ENCODE assay signal across 16 cellular contexts in the genomic region with DNA sequence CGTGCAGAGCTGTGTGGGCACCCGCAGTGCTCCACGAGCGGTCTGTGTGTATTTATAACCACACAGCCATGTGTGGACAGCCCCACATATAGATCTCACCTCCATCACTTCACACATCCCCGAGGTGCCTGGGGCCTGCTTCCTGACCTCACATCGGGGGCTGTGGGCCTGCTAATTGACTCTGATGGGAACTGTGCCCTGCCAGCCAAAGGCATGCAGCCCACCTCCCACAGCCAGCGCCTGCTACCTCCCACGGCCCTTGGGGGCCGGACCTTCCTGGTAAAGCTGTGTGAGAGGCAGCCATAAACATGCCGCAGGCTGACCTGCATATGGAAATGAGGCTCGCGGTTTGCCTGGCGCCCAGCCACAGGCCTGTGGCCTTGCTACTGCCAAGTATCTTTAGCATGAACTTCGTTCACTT.
DNase-seq lines count a peak whose midpoint lies in the region; ATAC-seq and TF ChIP-seq lines count a peak whose summit lies in the region.
"Had no signal": no experiment of that assay in that cellular context is flagged by ENCODE, and none has a peak within 500 bp of the region (broad histone marks: within the 10 kb centered on the region; RNA-seq: fewer than 3 reads in every experiment).

No MANE protein-coding gene starts in this region.

- no peak for TF ChIP-seq CTCF in esophagus squamous epithelium (IDR thresholded peaks at IDR 0.05)

- intact Hi-C loops in right cardiac atrium (cut with DNase I) = no loop called here
- intact Hi-C loops in Right ventricle myocardium superior (cut with DNase I) = no loop called here
- intact Hi-C loops in esophagus squamous epithelium (cut with DNase I) = no loop called here

- peak; percentile 45 to 48 for ATAC-seq in right cardiac atrium
- ATAC-seq in Right ventricle myocardium superior (ENCODE audit: poor library complexity) = no peak
- no peak for ATAC-seq in GM21381 (IDR thresholded peaks at IDR 0.05; ENCODE audit: unreplicated experiment)
- ATAC-seq: naive thymus-derived CD8-positive, alpha-beta T cell had no signal

- no peaks in the 10 kb centered on the region for H3K4me1 ChIP-seq in right cardiac atrium (ENCODE audit: control insufficient read depth, insufficient read depth, low read length)
- H3K4me1 ChIP-seq in SJSA1 (replicated peaks) = peaks cover 31% of the 10 kb centered on the region
- H3K4me1 ChIP-seq in esophagus squamous epithelium = no peaks in the 10 kb centered on the region

- no peak for TF ChIP-seq POLR2A in esophagus squamous epithelium (IDR thresholded peaks at IDR 0.05)

- H3K4me3 ChIP-seq in right cardiac atrium (ENCODE audit: low read length) = no peak overlapping the region
- H3K4me3 ChIP-seq in SJSA1 = no peak overlapping the region
- H3K4me3 ChIP-seq in esophagus squamous epithelium = no peak overlapping the region

- WGBS in right cardiac atrium = 39% methylated on average over 14 of the region's 14 CpGs
- 64 to 65% methylated on average over 5 to 7 of the region's 14 CpGs for WGBS in esophagus squamous epithelium, 2 donors

- H3K36me3 ChIP-seq in SJSA1 = no peaks in the 10 kb centered on the region
- no peaks in the 10 kb centered on the region for H3K36me3 ChIP-seq in esophagus squamous epithelium

- H3K27ac ChIP-seq in right cardiac atrium (ENCODE audit: low read length) (no peak overlapping the region), SJSA1 (no peak overlapping the region), esophagus squamous epithelium (no peak overlapping the region)

- DNase-seq in right cardiac atrium = peak in 2 of 3 donors; percentile 55 to 58
- no peak for DNase-seq in Right ventricle myocardium superior
- peak; percentile 42 to 60 for DNase-seq in SJSA1 (ENCODE audit: low read depth in 1 of 2, low spot score in 2 of 2)
- peak; percentile 32 for DNase-seq in iPS-NIHi7 (ENCODE audit: extremely low spot score)
- no peak for DNase-seq in 8988T
- DNase-seq in activated CD4-positive, CD25-positive, alpha-beta regulatory T cell treated with anti-CD3 and anti-CD28 coated beads, Interleukin-2, amount 50 U/mL, for 72 hours = no peak
- DNase-seq in esophagus squamous epithelium (lab: John Stamatoyannopoulos, UW) = no peak
- DNase-seq: activated CD8-positive, alpha-beta memory T cell treated with anti-CD3 and anti-CD28 coated beads, Interleukin-2, amount 50 U/mL, for 4 hours; amygdala; H9; naive thymus-derived CD8-positive, alpha-beta T cell; NCI-H82; stimulated activated CD4-positive, alpha-beta T cell treated with anti-CD3 and anti-CD28 coated beads, Interleukin-12 subunit alpha, Interleukin-12 subunit beta, amount 100 ng/mL, for 4 hours; stimulated activated naive CD4-positive, alpha-beta T cell; T-helper 9 cell had no signal

- H3K27me3 ChIP-seq in right cardiac atrium (ENCODE audit: control insufficient read depth, insufficient read depth) (no peaks in the 10 kb centered on the region), SJSA1 (replicated peaks) (no peaks in the 10 kb centered on the region), esophagus squamous epithelium (peaks cover 0 to 8% (median 0%) of the 10 kb centered on the region in 4 donors)

- H3K9me3 ChIP-seq in right cardiac atrium (ENCODE audit: control insufficient read depth, low read length) (no peaks in the 10 kb centered on the region), SJSA1 (replicated peaks) (no peaks in the 10 kb centered on the region), esophagus squamous epithelium (no peaks in the 10 kb centered on the region)

Comparison
In these comparisons a context has a peak if more than half of its experiments do, and no peak if none do; other contexts are left out.
1. ATAC-seq: peak in right cardiac atrium (2 of 2); none in Right ventricle myocardium superior (single experiment) and GM21381 (single experiment).
2. DNase-seq: peak in right cardiac atrium (2 of 3), SJSA1 (2 of 2) and iPS-NIHi7 (single experiment); none in Right ventricle myocardium superior (single experiment), 8988T (single experiment), activated CD4-positive, CD25-positive, alpha-beta regulatory T cell treated with anti-CD3 and anti-CD28 coated beads, Interleukin-2, amount 50 U/mL, for 72 hours (single experiment) and esophagus squamous epithelium (single experiment).